ENCODE assay signal across 20 cellular contexts in genomic region chr20:51792960-51793359, GRCh38. TPM values are rescaled to one million over a fixed set of nuclear protein-coding genes. Genes with fewer than 3 reads are reported as not detected.
DNase-seq lines count a peak whose midpoint lies in the region; ATAC-seq, FAIRE-seq and TF ChIP-seq lines count a peak whose summit lies in the region.
"Had no signal": no experiment of that assay in that cellular context is flagged by ENCODE, and none has a peak within 500 bp of the region (broad histone marks: within the 10 kb centered on the region; RNA-seq: fewer than 3 reads in every experiment).

No MANE protein-coding gene starts in this region.

- H3K18ac ChIP-seq in H1 (ENCODE audit: extremely low read depth, low read length) = no peak overlapping the region

- H2BK15ac ChIP-seq in H1 (ENCODE audit: low read length) = no peak overlapping the region

- H4K8ac ChIP-seq in H1 (ENCODE audit: extremely low read depth, insufficient read depth, low read length) = no peak overlapping the region

- H3K4me3 ChIP-seq in A549 (no peak overlapping the region), HCT116 (replicated peaks in 1 of 2; ENCODE audit: low read depth in 1 of 2, low read length in 2 of 2) (no peak overlapping the region), H1 (ENCODE audit: extremely low read depth in 1 of 4, insufficient read depth in 2 of 4, low read depth in 3 of 4, low read length in 4 of 4) (no peak overlapping the region), neural progenitor cell (no peak overlapping the region)
- H3K4me3 ChIP-seq: BLaER1, MG63 had no signal

- peaks cover 38% of the 10 kb centered on the region for H3K4me1 Mint-ChIP-seq in neural progenitor cell
- H3K4me1 Mint-ChIP-seq: CD4-positive, CD25-positive, alpha-beta regulatory T cell had no signal

- H3K23me2 ChIP-seq in H1 (ENCODE audit: low read depth, low read length) = no peaks in the 10 kb centered on the region

- no peak overlapping the region for H2BK12ac ChIP-seq in H1 (ENCODE audit: low read depth, low read length)

- no peak for ATAC-seq in A549
- no peak for ATAC-seq in HCT116
- ATAC-seq in HG03439 (IDR thresholded peaks at IDR 0.05; ENCODE audit: unreplicated experiment) = no peak
- ATAC-seq: Panc1 had no signal

- H3K36me3 ChIP-seq in HCT116 (ENCODE audit: control insufficient read depth in 1 of 2, insufficient read depth in 2 of 2, low read length in 2 of 2) (no peaks in the 10 kb centered on the region), H1 (ENCODE audit: control insufficient read depth in 2 of 4, insufficient read depth in 4 of 4, low read length in 3 of 4) (peaks cover 33 to 90% (median 45%) of the 10 kb centered on the region in 4 experiments), neural progenitor cell (peaks cover 20% of the 10 kb centered on the region)
- H3K36me3 ChIP-seq: MG63 had no signal

- no peak overlapping the region for H2AK5ac ChIP-seq in H1 (ENCODE audit: low read depth, low read length)

- H3K27ac Mint-ChIP-seq in neural progenitor cell = peak overlapping the region; percentile 44
- H3K27ac Mint-ChIP-seq: CD4-positive, CD25-positive, alpha-beta regulatory T cell had no signal

- FAIRE-seq in A549 (lab: Jason Lieb, UNC) (no peak), H1 (lab: Jason Lieb, UNC) (no peak)
- FAIRE-seq: G401.6 had no signal

- H3K9me3 Mint-ChIP-seq in neural progenitor cell = no peaks in the 10 kb centered on the region

- H2AFZ ChIP-seq in HCT116 (ENCODE audit: low read depth, low read length, poor library complexity, severe bottlenecking) = no peak overlapping the region
- no peak overlapping the region for H2AFZ ChIP-seq in H1 (ENCODE audit: low read length)
- H2AFZ ChIP-seq in neural progenitor cell (replicated peaks) = no peak overlapping the region

- no peaks in the 10 kb centered on the region for H3K9me2 ChIP-seq in HCT116 (ENCODE audit: insufficient read depth)

- peaks cover 63% of the 10 kb centered on the region for H3F3A ChIP-seq in neural progenitor cell (ENCODE audit: low read depth)

- no peak overlapping the region for H3K23ac ChIP-seq in H1 (ENCODE audit: insufficient read length)

- RAD21 ChIA-PET in HCT116 (lab: Charles Lee; ENCODE audit: low non-redundant PET in 1 of 2, low total read pairs in 2 of 2, uncharacterized antibody in 2 of 2, unreplicated experiment in 2 of 2) = no interaction called here

- peaks cover 6% of the 10 kb centered on the region for H3K27me3 Mint-ChIP-seq in neural progenitor cell (ENCODE audit: insufficient read depth, low read depth)

- no peak overlapping the region for H3K4ac ChIP-seq in H1 (replicated peaks; ENCODE audit: insufficient read length, low read depth, low read length)

- no peak overlapping the region for H4K5ac ChIP-seq in H1 (ENCODE audit: insufficient read length, low read depth, low read length)

- POLR2A ChIA-PET in A549 (lab: Yijun Ruan, JAX) = no interaction called here
- POLR2A ChIA-PET in HCT116 (lab: Charles Lee) = no interaction called here
- POLR2A ChIA-PET in H1 (lab: Charles Lee; ENCODE audit: partially characterized antibody) = interaction anchor here (1.2 to 5.7 kb wide), 6 partner anchors 7 to 26 kb away, joined by 3 to 29 read pairs (median 7); partner anchors contain the start of gene SALL4

- no peak overlapping the region for H2BK120ac ChIP-seq in H1 (replicated peaks; ENCODE audit: low read depth, low read length)

- no peak overlapping the region for H3K14ac ChIP-seq in H1 (ENCODE audit: insufficient read length)

- H3K4me1 ChIP-seq in A549 (peaks cover 11% of the 10 kb centered on the region), HCT116 (ENCODE audit: control insufficient read depth in 1 of 2, insufficient read depth in 2 of 2, low read length in 2 of 2) (peaks cover 0 to 7% of the 10 kb centered on the region in 2 experiments; a peak in 2 of 4 replicates), H1 (replicated peaks in 1 of 4; ENCODE audit: control insufficient read depth in 3 of 4, insufficient read depth in 4 of 4, low read length in 3 of 4) (peaks cover 5 to 26% (median 17%) of the 10 kb centered on the region in 4 experiments), neural progenitor cell (peaks cover 51% of the 10 kb centered on the region)

- TF ChIP-seq CTCF in A549 (IDR thresholded peaks at IDR 0.05) (no peak), HCT116 (IDR thresholded peaks at IDR 0.05 in 2 of 3, conservative IDR thresholded peaks at IDR 0.05 in 1 of 3; ENCODE audit: borderline replicate concordance in 1 of 3, insufficient read depth in 1 of 3, low read depth in 2 of 3, low read length in 2 of 3) (no peak), H1 (IDR thresholded peaks at IDR 0.05; ENCODE audit: control extremely low read depth in 1 of 3, insufficient read depth in 1 of 3, low read depth in 1 of 3, low read length in 3 of 3) (no peak), neural progenitor cell (IDR thresholded peaks at IDR 0.05) (no peak)

- no peak for TF ChIP-seq RAD21 in A549 (conservative IDR thresholded peaks at IDR 0.05 in 1 of 2, IDR thresholded peaks at IDR 0.05 in 1 of 2)
- TF ChIP-seq RAD21 in HCT116 (IDR thresholded peaks at IDR 0.05; ENCODE audit: low read depth) = no peak
- no peak for TF ChIP-seq RAD21 in H1 (IDR thresholded peaks at IDR 0.05 in 1 of 2, conservative IDR thresholded peaks at IDR 0.05 in 1 of 2; ENCODE audit: low read depth in 2 of 2, low read length in 2 of 2)

- no peak overlapping the region for H2BK20ac ChIP-seq in H1 (ENCODE audit: low read length)

- H3K9me3 ChIP-seq in A549 (no peaks in the 10 kb centered on the region), HCT116 (ENCODE audit: control insufficient read depth in 1 of 2, insufficient read depth in 1 of 2, low read depth in 1 of 2, low read length in 2 of 2) (no peaks in the 10 kb centered on the region), H1 (ENCODE audit: insufficient read depth in 2 of 2, low read depth in 1 of 2, low read length in 1 of 2) (no peaks in the 10 kb centered on the region), neural progenitor cell (ENCODE audit: low read depth) (no peaks in the 10 kb centered on the region)
- H3K9me3 ChIP-seq: MG63 had no signal

- H4K20me1 ChIP-seq in HCT116 (ENCODE audit: insufficient read depth) (no peaks in the 10 kb centered on the region), H1 (replicated peaks in 1 of 2; ENCODE audit: control insufficient read depth in 1 of 2, insufficient read depth in 2 of 2, low read length in 2 of 2) (peaks cover 52 to 58% of the 10 kb centered on the region in 2 experiments), neural progenitor cell (ENCODE audit: low read depth) (peaks cover 100% of the 10 kb centered on the region)
- H4K20me1 ChIP-seq: BLaER1 had no signal

- no peak for DNase-seq in A549 (ENCODE audit: low read depth in 1 of 2, low spot score in 1 of 2)
- no peak for DNase-seq in HCT116 (ENCODE audit: low read depth, low spot score)
- no peak for DNase-seq in H1 (ENCODE audit: low read depth in 1 of 2, low spot score in 2 of 2)
- DNase-seq in neural progenitor cell (ENCODE audit: low spot score) = no peak
- DNase-seq in NCI-H748 (lab: John Stamatoyannopoulos, UW; ENCODE audit: unreplicated experiment) = no peak
- no peak for DNase-seq in COLO668 (lab: John Stamatoyannopoulos, UW; ENCODE audit: unreplicated experiment)
- DNase-seq: CD4-positive, CD25-positive, alpha-beta regulatory T cell; GOT3; KG1; MG63; NCI-H2029; NCI-H446 treated with DMSO at 0.1 percent for 48 hours; NCI-H526; SHP77 had no signal

- no peaks in the 10 kb centered on the region for H3K27me3 ChIP-seq in HCT116 (ENCODE audit: insufficient read depth, low read length)
- no peaks in the 10 kb centered on the region for H3K27me3 ChIP-seq in H1 (replicated peaks in 1 of 4; ENCODE audit: control insufficient read depth in 3 of 4, extremely low read depth in 1 of 4, insufficient read depth in 3 of 4, low read length in 3 of 4)
- no peaks in the 10 kb centered on the region for H3K27me3 ChIP-seq in neural progenitor cell
- H3K27me3 ChIP-seq: BLaER1, MG63 had no signal

- TF ChIP-seq EP300 in A549 (IDR thresholded peaks at IDR 0.05) (no peak), H1 (IDR thresholded peaks at IDR 0.05; ENCODE audit: borderline replicate concordance in 1 of 2, low read depth in 2 of 2, low read length in 2 of 2) (no peak)

- H2BK5ac ChIP-seq in H1 (ENCODE audit: low read depth, low read length) = no peak overlapping the region

- H3K4me2 ChIP-seq in A549 = no peak overlapping the region
- no peak overlapping the region for H3K4me2 ChIP-seq in HCT116 (ENCODE audit: low read length)
- H3K4me2 ChIP-seq in H1 (ENCODE audit: insufficient read depth in 1 of 2, low read depth in 2 of 2, low read length in 2 of 2) = peak overlapping the region in 1 of 2 experiments; percentile 34; a peak in 1 of 4 replicates
- H3K4me2 ChIP-seq in neural progenitor cell = no peak overlapping the region
- H3K4me2 ChIP-seq: BLaER1 had no signal

- H3K79me2 ChIP-seq in HCT116 (ENCODE audit: insufficient read depth, low read length) = no peaks in the 10 kb centered on the region
- peaks cover 63 to 99% of the 10 kb centered on the region in 2 experiments for H3K79me2 ChIP-seq in H1 (ENCODE audit: control insufficient read depth in 1 of 2, insufficient read depth in 2 of 2, low read length in 2 of 2)
- H3K79me2 ChIP-seq in neural progenitor cell (ENCODE audit: low read depth) = peaks cover 100% of the 10 kb centered on the region

- 85% methylated on average over 7 of the region's 7 CpGs for WGBS in A549 (ENCODE audit: missing lambda C conversion rate)
- 90% methylated on average over 7 of the region's 7 CpGs; no CpG with 5 or more reads in 1 of the 2 experiments for WGBS in H1 (ENCODE audit: extremely low coverage in 1 of 2, insufficient coverage in 1 of 2, insufficient read length in 1 of 2, insufficient replicate concordance in 2 of 2, low coverage in 1 of 2, low lambda C conversion rate in 2 of 2, missing lambda C conversion rate in 1 of 2), 2 experiments

- TF ChIP-seq POLR2A in A549 (IDR thresholded peaks at IDR 0.05; ENCODE audit: low read length) (no peak), HCT116 (IDR thresholded peaks at IDR 0.05; ENCODE audit: borderline replicate concordance, extremely low read depth, insufficient read depth, insufficient read length) (no peak), H1 (IDR thresholded peaks at IDR 0.05; ENCODE audit: control extremely low read depth in 1 of 2, low read depth in 2 of 2, low read length in 2 of 2) (no peak)

- no peak overlapping the region for H4K91ac ChIP-seq in H1 (replicated peaks; ENCODE audit: insufficient read length, low read length)

- intact Hi-C loops in HCT116 (cut with micrococcal nuclease) = no loop called here

- H3K79me1 ChIP-seq in H1 (ENCODE audit: low read depth, low read length) = peaks cover 19% of the 10 kb centered on the region

- no peak overlapping the region for H3K56ac ChIP-seq in H1 (replicated peaks; ENCODE audit: insufficient read length, low read depth, low read length)

- H3K9ac ChIP-seq in HCT116 (ENCODE audit: low read length) (no peak overlapping the region), H1 (replicated peaks in 1 of 4; ENCODE audit: extremely low read depth in 1 of 4, low read depth in 3 of 4, low read length in 3 of 4) (no peak overlapping the region), neural progenitor cell (no peak overlapping the region)
- H3K9ac ChIP-seq: BLaER1 had no signal

- no TSS peak for BruUV-seq in HCT116 (replicated peaks; lab: Mats Ljungman, UMichigan)

- H3K4me3 Mint-ChIP-seq in neural progenitor cell = no peak overlapping the region
- H3K4me3 Mint-ChIP-seq: CD4-positive, CD25-positive, alpha-beta regulatory T cell had no signal

- CTCF ChIA-PET in A549 (lab: Yijun Ruan, JAX) = interaction anchor here (1.2 to 2.0 kb wide), 4 partner anchors 13 to 805 kb away, joined by 3 to 11 read pairs (median 4); no protein-coding TSS in a partner anchor
- CTCF ChIA-PET in HCT116 (lab: Charles Lee) = interaction anchor here (0.7 kb wide), 1 partner anchor 269 kb away, joined by 3 read pairs; no protein-coding TSS in a partner anchor
- CTCF ChIA-PET in H1 (lab: Charles Lee; ENCODE audit: partially characterized antibody) = interaction anchor here (0.6 to 1.8 kb wide), 5 partner anchors 11 to 336 kb away, joined by 3 to 4 read pairs (median 4); no protein-coding TSS in a partner anchor

- no peak overlapping the region for H3K27ac ChIP-seq in A549
- H3K27ac ChIP-seq in HCT116 (ENCODE audit: low read depth, low read length) = no peak overlapping the region
- no peak overlapping the region for H3K27ac ChIP-seq in H1 (ENCODE audit: low read depth, low read length)
- H3K27ac ChIP-seq in neural progenitor cell = peak overlapping the region; percentile 57
- H3K27ac ChIP-seq: BLaER1, RWPE1 had no signal

- H3K36me3 Mint-ChIP-seq in neural progenitor cell = peaks cover 34% of the 10 kb centered on the region
- H3K36me3 Mint-ChIP-seq: CD4-positive, CD25-positive, alpha-beta regulatory T cell had no signal

RNA-seq across cellular contexts. Expression of gene SALL4, which starts 9.4 kb away (rescaled TPM):
- polyA plus RNA-seq in A549 (2011; rRNA removed) (7.6 and 8.5 TPM in 2 replicates), A549 (2017; fragmentation: RNase III; extraction: RNeasy Plus Mini Kit Qiagen cat#74134 plus additional on column Dnase treatment) (2.3 to 3.8 TPM (median 2.5 TPM) in 3 replicates), H1 (2011; rRNA removed) (108 and 112 TPM in 2 replicates)
- polyA plus RNA-seq in A549 (2012; cell fraction: cytosol; rRNA removed) = 2.0 and 2.2 TPM in 2 replicates
- polyA plus RNA-seq in A549 (2012; cell fraction: nucleus; rRNA removed) = 12.2 and 12.8 TPM in 2 replicates
- polyA minus RNA-seq in A549 (2011; rRNA and poly(A)+ RNA removed) = 3.7 and 4.1 TPM in 2 replicates
- total RNA-seq in HCT116 (2021; ENCODE audit: unreplicated experiment) (1.9 TPM), neural progenitor cell (ENCODE audit: low replicate concordance) (219 and 274 TPM in 2 replicates)
- polyA plus RNA-seq in HCT116 (2012) = 0.98 and 1.3 TPM in 2 replicates
- total RNA-seq in H1 (2021; fragmentation: NEBNext Ultra II Directional; extraction: Animal tissue kit (Norgen Biotek cat#: 25700)) = 231 and 235 TPM in 2 replicates
- polyA plus RNA-seq in H1 (2011; cell fraction: cytosol; rRNA removed) = 112 TPM
- polyA plus RNA-seq in H1 (2011; cell fraction: nucleus; rRNA removed) = 154 TPM
- polyA plus RNA-seq in H1 (2012, experiment 1 of 2) = 110 to 133 TPM (median 122 TPM) in 4 replicates
- polyA plus RNA-seq in H1 (2012, experiment 2 of 2) = 27.8 TPM
- 105 TPM for polyA plus RNA-seq in H1 (2013, experiment 1 of 2)
- 96.6 TPM for polyA plus RNA-seq in H1 (2013, experiment 2 of 2)
- 306 and 384 TPM in 2 replicates for polyA minus RNA-seq in H1 (2011; rRNA and poly(A)+ RNA removed)
- 215 TPM for polyA minus RNA-seq in H1 (2011; cell fraction: cytosol; rRNA and poly(A)+ RNA removed)
- polyA minus RNA-seq in H1 (2011; cell fraction: nucleus; rRNA and poly(A)+ RNA removed) = 147 TPM
- total RNA-seq: A172; CD4-positive, CD25-positive, alpha-beta regulatory T cell had no signal
- polyA plus RNA-seq: CD4-positive, CD25-positive, alpha-beta regulatory T cell had no signal

RNA-seq across cellular contexts. Expression of gene ATP9A, which starts 24.8 kb away (rescaled TPM):
- polyA plus RNA-seq in A549 (2011; rRNA removed) (23.3 and 23.6 TPM in 2 replicates), A549 (2017; fragmentation: RNase III; extraction: RNeasy Plus Mini Kit Qiagen cat#74134 plus additional on column Dnase treatment) (8.5 to 10.2 TPM (median 9.9 TPM) in 3 replicates), H1 (2011; rRNA removed) (4.6 and 5.0 TPM in 2 replicates)
- polyA plus RNA-seq in A549 (2012; cell fraction: cytosol; rRNA removed) = 5.5 and 7.0 TPM in 2 replicates
- polyA plus RNA-seq in A549 (2012; cell fraction: nucleus; rRNA removed) = 7.2 and 9.0 TPM in 2 replicates
- polyA minus RNA-seq in A549 (2011; rRNA and poly(A)+ RNA removed) = 61.2 and 62.6 TPM in 2 replicates
- total RNA-seq in HCT116 (2021; ENCODE audit: unreplicated experiment) (16.8 TPM), neural progenitor cell (ENCODE audit: low replicate concordance) (17.6 and 18.2 TPM in 2 replicates)
- polyA plus RNA-seq in HCT116 (2012) = 13.6 and 15.4 TPM in 2 replicates
- total RNA-seq in H1 (2021; fragmentation: NEBNext Ultra II Directional; extraction: Animal tissue kit (Norgen Biotek cat#: 25700)) = 6.4 and 7.7 TPM in 2 replicates
- polyA plus RNA-seq in H1 (2011; cell fraction: cytosol; rRNA removed) = 4.6 TPM
- polyA plus RNA-seq in H1 (2011; cell fraction: nucleus; rRNA removed) = 6.1 TPM
- polyA plus RNA-seq in H1 (2012, experiment 1 of 2) = 5.0 to 6.7 TPM (median 5.6 TPM) in 4 replicates
- 0.60 TPM for polyA plus RNA-seq in H1 (2012, experiment 2 of 2)
- 4.0 TPM for polyA plus RNA-seq in H1 (2013, experiment 1 of 2)
- 4.1 TPM for polyA plus RNA-seq in H1 (2013, experiment 2 of 2)
- 14.9 and 20.6 TPM in 2 replicates for polyA minus RNA-seq in H1 (2011; rRNA and poly(A)+ RNA removed)
- polyA minus RNA-seq in H1 (2011; cell fraction: cytosol; rRNA and poly(A)+ RNA removed) = 7.3 TPM
- 8.1 TPM for polyA minus RNA-seq in H1 (2011; cell fraction: nucleus; rRNA and poly(A)+ RNA removed)

Comparison
In these comparisons a context has a peak if more than half of its experiments do, and no peak if none do; other contexts are left out.
1. RNA of gene SALL4, which starts 9.4 kb away (total RNA-seq): 231 to 235 TPM in H1 and 219 to 274 TPM in neural progenitor cell; 1.9 TPM in HCT116 (single experiment); every median in the first group is over 10 times any median in the second.
2. Of the 18 proteins assayed by ChIP-seq in both H1 and A549: peak only in H1: none; only in A549: none; in both: CEBPB; in neither: 17.